Comparison of ENCODE assay signal across 17 cellular contexts in the genomic region with DNA sequence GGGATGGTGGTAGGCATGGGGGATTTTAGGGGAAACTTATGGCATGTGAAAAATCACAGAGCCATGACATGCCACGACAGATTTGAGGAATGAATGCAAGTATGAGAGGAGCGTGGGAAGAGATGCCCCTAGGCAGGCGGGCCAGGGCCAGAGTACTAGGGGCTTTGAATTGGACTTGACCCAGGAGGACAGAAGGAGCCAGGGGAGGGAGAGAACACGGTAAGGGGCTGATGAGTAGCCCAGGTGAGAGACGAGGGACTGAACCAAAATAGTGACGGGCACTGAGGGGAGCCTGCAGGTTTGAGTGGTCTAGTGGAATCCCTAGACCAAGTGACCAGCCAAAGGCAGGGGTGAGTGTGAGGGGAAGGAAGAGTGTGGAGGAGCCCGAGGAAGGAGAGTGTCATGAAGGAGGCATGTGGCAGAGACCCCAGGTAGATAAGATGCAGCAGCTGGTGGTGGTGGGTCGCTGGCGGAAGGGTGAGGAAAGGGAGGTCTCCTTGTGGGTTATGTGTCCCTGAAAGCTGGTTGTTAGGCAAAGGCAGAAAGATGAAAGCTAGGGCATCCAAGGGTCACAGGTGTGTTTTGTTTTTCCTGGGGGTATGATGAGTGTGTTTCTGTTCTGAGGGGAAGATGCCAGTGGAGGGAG. TPM values are rescaled to one million over a fixed set of nuclear protein-coding genes. Genes with fewer than 3 reads are reported as not detected.
A peak's percentile ranks its signal among the peaks of the same experiment; 100 is the strongest.
DNase-seq lines count a peak whose midpoint lies in the region; ATAC-seq and TF ChIP-seq lines count a peak whose summit lies in the region.
"Had no signal": no experiment of that assay in that cellular context is flagged by ENCODE, and none has a peak within 500 bp of the region (broad histone marks: within the 10 kb centered on the region; RNA-seq: fewer than 3 reads in every experiment).

No MANE protein-coding gene starts in this region.

- ATAC-seq in stimulated activated naive CD8-positive, alpha-beta T cell treated with anti-CD3 and anti-CD28 coated beads, Interleukin-15, amount 100 ng/mL, for 72 hours, result no peak
- ATAC-seq in GM18519 (IDR thresholded peaks at IDR 0.05; ENCODE audit: low FRiP score, unreplicated experiment) (no peak), GM19397 (IDR thresholded peaks at IDR 0.05; ENCODE audit: unreplicated experiment) (no peak), HG03521 (IDR thresholded peaks at IDR 0.05; ENCODE audit: unreplicated experiment) (no peak)
- ATAC-seq: A549, HCT116 had no signal

- peaks cover 9% of the 10 kb centered on the region for H3K9me3 ChIP-seq in WERI-Rb-1 (ENCODE audit: severe bottlenecking)
- H3K9me3 ChIP-seq: A549, BE2C had no signal

- H3K4me3 ChIP-seq in WERI-Rb-1 (ENCODE audit: low read depth, low read length) (no peak overlapping the region), coronary artery (no peak overlapping the region)
- H3K4me3 ChIP-seq: A549 had no signal

- H3K4me3 Mint-ChIP-seq in stimulated activated naive CD8-positive, alpha-beta T cell treated with anti-CD3 and anti-CD28 coated beads, Interleukin-15, amount 100 ng/mL, for 72 hours, result no peak overlapping the region
- H3K4me3 Mint-ChIP-seq: CD4-positive, alpha-beta memory T cell had no signal

- DNase-seq in WERI-Rb-1 (peak; percentile 3), coronary artery (ENCODE audit: low spot score) (peak; percentile 46), mesenteric fat pad (ENCODE audit: low spot score) (peak; percentile 78), dedifferentiated amniotic fluid mesenchymal stem cell (ENCODE audit: extremely low spot score) (no peak)
- no peak for DNase-seq in stimulated activated naive CD8-positive, alpha-beta T cell treated with anti-CD3 and anti-CD28 coated beads, Interleukin-15, amount 100 ng/mL, for 72 hours
- DNase-seq: BE2C; CD4-positive, alpha-beta memory T cell; DMS153; DND-41; GDM1 had no signal

- TF ChIP-seq CTCF in WERI-Rb-1 (IDR thresholded peaks at IDR 0.05; ENCODE audit: low read depth, low read length) (no peak), coronary artery (IDR thresholded peaks at IDR 0.05) (no peak)

- no peaks in the 10 kb centered on the region for H3K27me3 ChIP-seq in WERI-Rb-1 (ENCODE audit: insufficient read depth, low read depth, severe bottlenecking)
- H3K27me3 ChIP-seq: BE2C had no signal

- H3K36me3 ChIP-seq in WERI-Rb-1, result no peaks in the 10 kb centered on the region
- H3K36me3 ChIP-seq: BE2C had no signal

- H3K27me3 Mint-ChIP-seq in stimulated activated naive CD8-positive, alpha-beta T cell treated with anti-CD3 and anti-CD28 coated beads, Interleukin-15, amount 100 ng/mL, for 72 hours, result peaks cover 52% of the 10 kb centered on the region

- peak overlapping the region; percentile 4 to 12 for H3K27ac Mint-ChIP-seq in stimulated activated naive CD8-positive, alpha-beta T cell treated with anti-CD3 and anti-CD28 coated beads, Interleukin-15, amount 100 ng/mL, for 72 hours
- H3K27ac Mint-ChIP-seq: CD4-positive, alpha-beta memory T cell had no signal

- H3K27ac ChIP-seq in WERI-Rb-1 (no peak overlapping the region), coronary artery (no peak overlapping the region)
- H3K27ac ChIP-seq: A549, C4-2B, HL-60 had no signal

- peaks cover 5 to 13% of the 10 kb centered on the region in 2 donors for H3K9me3 Mint-ChIP-seq in stimulated activated naive CD8-positive, alpha-beta T cell treated with anti-CD3 and anti-CD28 coated beads, Interleukin-15, amount 100 ng/mL, for 72 hours

- no peaks in the 10 kb centered on the region for H3K4me1 Mint-ChIP-seq in stimulated activated naive CD8-positive, alpha-beta T cell treated with anti-CD3 and anti-CD28 coated beads, Interleukin-15, amount 100 ng/mL, for 72 hours
- H3K4me1 Mint-ChIP-seq: CD4-positive, alpha-beta memory T cell had no signal

RNA-seq across cellular contexts. Expression of a gene that starts 48.7 kb away (rescaled TPM):
- total RNA-seq in mesenteric fat pad, result 14.2 TPM
- total RNA-seq: CD4-positive, alpha-beta memory T cell had no signal

Comparison
In these comparisons a context has a peak if more than half of its experiments do, and no peak if none do; other contexts are left out.
1. DNase-seq: peak in WERI-Rb-1 (single experiment), coronary artery (single experiment) and mesenteric fat pad (single experiment); none in stimulated activated naive CD8-positive, alpha-beta T cell treated with anti-CD3 and anti-CD28 coated beads, Interleukin-15, amount 100 ng/mL, for 72 hours (0 of 2) and dedifferentiated amniotic fluid mesenchymal stem cell (single experiment).